In the genomic region with DNA sequence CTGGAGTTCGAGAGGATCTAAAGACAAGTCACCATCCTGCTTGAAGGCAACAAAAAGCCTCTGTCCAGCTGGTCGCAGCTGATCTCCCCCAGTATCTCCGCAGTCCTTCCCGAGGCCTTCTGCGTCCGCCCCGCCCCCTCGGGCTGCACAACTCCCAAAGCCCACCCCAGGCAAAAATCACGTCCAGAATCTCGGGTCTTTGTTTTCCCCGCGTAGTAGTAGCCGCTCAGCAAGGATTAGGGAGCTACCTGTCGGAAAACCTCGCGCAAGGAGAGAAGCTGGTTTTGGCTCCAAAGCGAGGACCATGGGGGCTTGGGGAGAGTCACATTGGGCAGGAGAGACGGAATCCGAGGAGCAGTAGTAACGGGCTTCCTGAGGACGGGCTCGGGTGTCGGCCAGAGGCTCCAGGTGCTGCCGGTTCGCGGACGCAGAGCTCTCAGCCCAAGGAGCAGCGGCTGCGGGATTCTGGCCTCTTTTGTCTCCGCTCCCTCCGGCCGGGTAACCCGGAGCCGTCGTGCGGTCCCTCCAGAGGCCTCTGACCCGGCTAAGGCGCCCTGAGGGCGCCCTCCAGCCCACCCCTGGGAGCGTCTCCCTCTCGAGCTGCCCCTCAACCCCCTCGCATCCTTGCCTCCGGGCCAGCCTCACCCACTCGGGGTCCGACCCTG, we compare ENCODE assay signal across 8 cellular contexts. TPM values are rescaled to one million over a fixed set of nuclear protein-coding genes. Genes with fewer than 3 reads are reported as not detected.
DNase-seq lines count a peak whose midpoint lies in the region; ATAC-seq and TF ChIP-seq lines count a peak whose summit lies in the region.

No MANE protein-coding gene starts in this region.

- H3K36me3 ChIP-seq in CD8-positive, alpha-beta T cell (ENCODE audit: insufficient read depth, low read length): no peaks in the 10 kb centered on the region

- CTCF ChIA-PET in CD8-positive, alpha-beta T cell (lab: Charles Lee): interaction anchor here (1.4 kb wide), 1 partner anchor 12 kb away, joined by 3 read pairs; no protein-coding TSS in a partner anchor

- H3K4me1 ChIP-seq in CD8-positive, alpha-beta T cell (ENCODE audit: insufficient read depth, low read length): peaks cover 23% of the 10 kb centered on the region

- H3K4me3 Mint-ChIP-seq in CD8-positive, alpha-beta T cell: peak overlapping the region; percentile 91
- peak overlapping the region; percentile 86 for H3K4me3 Mint-ChIP-seq in activated T-helper 17 cell treated with anti-CD3 and anti-CD28 coated beads, Interleukin-2, amount 50 U/mL, for 72 hours

- H3K9me3 ChIP-seq in CD8-positive, alpha-beta T cell (ENCODE audit: low read length): no peaks in the 10 kb centered on the region

- peaks cover 53% of the 10 kb centered on the region for H3K36me3 Mint-ChIP-seq in CD8-positive, alpha-beta T cell
- peaks cover 44% of the 10 kb centered on the region for H3K36me3 Mint-ChIP-seq in activated T-helper 17 cell treated with anti-CD3 and anti-CD28 coated beads, Interleukin-2, amount 50 U/mL, for 72 hours (ENCODE audit: low read depth)

- ATAC-seq in CD8-positive, alpha-beta T cell: no peak
- ATAC-seq in GM19351 (IDR thresholded peaks at IDR 0.05; ENCODE audit: unreplicated experiment) (peak; percentile 38), Right ventricle myocardium superior (ENCODE audit: poor library complexity) (peak; percentile 74)
- ATAC-seq in activated T-helper 17 cell treated with anti-CD3 and anti-CD28 coated beads, Interleukin-2, amount 50 U/mL, for 72 hours (replicated peaks): peak; percentile 68

- POLR2A ChIA-PET in CD8-positive, alpha-beta T cell (lab: Charles Lee): interaction anchor here (0.6 to 1.6 kb wide), 5 partner anchors 9 to 154 kb away, joined by 3 to 7 read pairs (median 3); a partner anchor contains a TSS

- H3K27ac ChIP-seq in CD8-positive, alpha-beta T cell (ENCODE audit: low read depth, low read length): peak overlapping the region; percentile 48
- H3K27ac ChIP-seq in HL-60 (replicated peaks): peak overlapping the region; percentile 91

- peaks cover 50% of the 10 kb centered on the region for H3K4me1 Mint-ChIP-seq in CD8-positive, alpha-beta T cell (ENCODE audit: low read depth)
- peaks cover 39% of the 10 kb centered on the region for H3K4me1 Mint-ChIP-seq in activated T-helper 17 cell treated with anti-CD3 and anti-CD28 coated beads, Interleukin-2, amount 50 U/mL, for 72 hours

- no peaks in the 10 kb centered on the region for H3K27me3 Mint-ChIP-seq in CD8-positive, alpha-beta T cell (ENCODE audit: low read depth)
- H3K27me3 Mint-ChIP-seq in activated T-helper 17 cell treated with anti-CD3 and anti-CD28 coated beads, Interleukin-2, amount 50 U/mL, for 72 hours: no peaks in the 10 kb centered on the region

- H3K27ac Mint-ChIP-seq in CD8-positive, alpha-beta T cell: peak overlapping the region; percentile 86
- H3K27ac Mint-ChIP-seq in activated T-helper 17 cell treated with anti-CD3 and anti-CD28 coated beads, Interleukin-2, amount 50 U/mL, for 72 hours: peak overlapping the region; percentile 89

- H3K9me3 Mint-ChIP-seq in CD8-positive, alpha-beta T cell: peaks cover 26% of the 10 kb centered on the region
- H3K9me3 Mint-ChIP-seq in activated T-helper 17 cell treated with anti-CD3 and anti-CD28 coated beads, Interleukin-2, amount 50 U/mL, for 72 hours: peaks cover 11% of the 10 kb centered on the region

- DNase-seq in CD8-positive, alpha-beta T cell: no peak
- DNase-seq in HL-60 (ENCODE audit: low read depth in 1 of 2, low spot score in 1 of 2) (no peak), Right ventricle myocardium superior (peak; percentile 56), pons (ENCODE audit: low spot score) (peak; percentile 12), midbrain (lab: John Stamatoyannopoulos, UW) (no peak), GM10266 (ENCODE audit: extremely low spot score) (no peak)

- H3K27me3 ChIP-seq in CD8-positive, alpha-beta T cell (ENCODE audit: insufficient read depth, low read length): no peaks in the 10 kb centered on the region
- H3K27me3 ChIP-seq in HL-60 (ENCODE audit: insufficient read depth, poor library complexity, severe bottlenecking): no peaks in the 10 kb centered on the region

- no peak for TF ChIP-seq CTCF in CD8-positive, alpha-beta T cell (IDR thresholded peaks at IDR 0.05)
- TF ChIP-seq CTCF in HL-60 (IDR thresholded peaks at IDR 0.05; ENCODE audit: insufficient read depth, low read length): no peak
- TF ChIP-seq CTCF in GM10266 (IDR thresholded peaks at IDR 0.05; ENCODE audit: control insufficient read depth, insufficient read depth, low read depth, missing control alignments): no peak

- intact Hi-C loops in CD8-positive, alpha-beta T cell (cut with DNase I, micrococcal nuclease): loop anchor here (5.0 kb wide), 1 partner anchor 142 kb away; no protein-coding TSS in a partner anchor
- intact Hi-C loops in Right ventricle myocardium superior (cut with DNase I): no loop called here

- H3K4me3 ChIP-seq in CD8-positive, alpha-beta T cell (ENCODE audit: low read depth, low read length): peak overlapping the region; percentile 88
- peak overlapping the region; percentile 89 for H3K4me3 ChIP-seq in HL-60 (replicated peaks; ENCODE audit: insufficient read depth, low read length)

RNA-seq across cellular contexts. Expression of a gene that starts 0.4 kb away (rescaled TPM):
- 1 to 10 TPM; 9.7 to 9.8 TPM for total RNA-seq in CD8-positive, alpha-beta T cell
- 10 to 100 TPM; 18.6 to 20.6 TPM for total RNA-seq in activated T-helper 17 cell treated with anti-CD3 and anti-CD28 coated beads, Interleukin-2, amount 50 U/mL, for 72 hours
- 11.7 TPM for total RNA-seq in Right ventricle myocardium superior

RNA-seq across cellular contexts. Expression of a gene that starts 0.5 kb away (rescaled TPM):
- 1 to 10 TPM; 3.9 to 5.8 TPM for total RNA-seq in CD8-positive, alpha-beta T cell
- 10 to 100 TPM; 32.3 to 41.3 TPM for total RNA-seq in activated T-helper 17 cell treated with anti-CD3 and anti-CD28 coated beads, Interleukin-2, amount 50 U/mL, for 72 hours
- 11.1 TPM for total RNA-seq in Right ventricle myocardium superior

RNA-seq across cellular contexts. Expression of a gene that starts 40.1 kb away (rescaled TPM):
- 1 to 10 TPM; 7.0 to 7.6 TPM for total RNA-seq in CD8-positive, alpha-beta T cell
- total RNA-seq in activated T-helper 17 cell treated with anti-CD3 and anti-CD28 coated beads, Interleukin-2, amount 50 U/mL, for 72 hours: 10 to 100 TPM in 1 of 2 donors, 1 to 10 TPM in 1; 7.1 to 10.4 TPM
- 4.8 TPM for total RNA-seq in Right ventricle myocardium superior

Comparison
In these comparisons a context has a peak if more than half of its experiments do, and no peak if none do; other contexts are left out.
1. DNase-seq: peak in Right ventricle myocardium superior (single experiment) and pons (single experiment); none in CD8-positive, alpha-beta T cell (0 of 7), HL-60 (0 of 2), midbrain (single experiment) and GM10266 (single experiment).